Comparison of ENCODE assay signal across 9 cellular contexts in genomic region chr2:207632575-207633492, GRCh38. TPM values are rescaled to one million over a fixed set of nuclear protein-coding genes. Genes with fewer than 3 reads are reported as not detected.
DNase-seq lines count a peak whose midpoint lies in the region; ATAC-seq lines count a peak whose summit lies in the region.
"Had no signal": no experiment of that assay in that cellular context is flagged by ENCODE, and none has a peak within 500 bp of the region (broad histone marks: within the 10 kb centered on the region; RNA-seq: fewer than 3 reads in every experiment).

No MANE protein-coding gene starts in this region.

- DNase-seq in AML-193 (lab: John Stamatoyannopoulos, UW) (peak; percentile 88 to 89), HCEC 1CT (peak; percentile 66), SK-MEL-5 (ENCODE audit: low read depth, low spot score) (peak; percentile 89), iris pigment epithelial cell (ENCODE audit: low read depth) (peak; percentile 82), NCI-H1092 treated with DMSO at 0.1 percent for 48 hours (lab: John Stamatoyannopoulos, UW) (no peak), mesenteric fat pad (ENCODE audit: low spot score) (no peak)
- DNase-seq: effector CD4-positive, alpha-beta T cell had no signal

- ATAC-seq in HG03439 (IDR thresholded peaks at IDR 0.05; ENCODE audit: unreplicated experiment) (no peak), GM21447 (IDR thresholded peaks at IDR 0.05; ENCODE audit: unreplicated experiment) (no peak)

- in situ Hi-C loops in SK-MEL-5 (cut with HindIII; ENCODE audit: low pct_unique_long_range_greater_than_20kb, low sequenced_read_pairs): no loop called here

RNA-seq across cellular contexts. Expression of gene METTL21A, which starts 7.6 kb away (rescaled TPM):
- 38.9 and 39.1 TPM in 2 replicates for total RNA-seq in SK-MEL-5 (2014; rRNA removed; shearing (Covaris generic))
- 37.9 and 41.0 TPM in 2 replicates for polyA plus RNA-seq in SK-MEL-5 (2015; cell fraction: cytosol; rRNA removed)
- polyA plus RNA-seq in SK-MEL-5 (2015; cell fraction: nucleus; rRNA removed): 14.2 and 21.8 TPM in 2 replicates
- 16.3 TPM for total RNA-seq in mesenteric fat pad

Comparison
In these comparisons a context has a peak if more than half of its experiments do, and no peak if none do; other contexts are left out.
1. DNase-seq: peak in AML-193 (2 of 2), HCEC 1CT (single experiment), SK-MEL-5 (single experiment) and iris pigment epithelial cell (single experiment); none in NCI-H1092 treated with DMSO at 0.1 percent for 48 hours (single experiment) and mesenteric fat pad (single experiment).